ENCODE assay signal across 36 cellular contexts in genomic region chr15:25470230-25470629, GRCh38.
"Had no signal": no experiment of that assay in that cellular context is flagged by ENCODE, and none has a peak within 500 bp of the region (broad histone marks: within the 10 kb centered on the region; RNA-seq: fewer than 3 reads in every experiment).

No MANE protein-coding gene starts in this region.

- H3K9me3 ChIP-seq: adrenal gland, body of pancreas, breast epithelium had no signal

- H3K4me1 ChIP-seq: adrenal gland, body of pancreas had no signal

- H3K36me3 Mint-ChIP-seq: activated CD4-positive, alpha-beta memory T cell treated with anti-CD3 and anti-CD28 coated beads for 36 hours; activated naive CD8-positive, alpha-beta T cell treated with anti-CD3 and anti-CD28 coated beads for 36 hours had no signal

- H3K4me3 Mint-ChIP-seq: activated B cell treated with CpG ODN at 0.5 μM for 24 hours; activated CD4-positive, alpha-beta memory T cell treated with anti-CD3 and anti-CD28 coated beads for 36 hours; activated CD4-positive, alpha-beta T cell treated with anti-CD3 and anti-CD28 coated beads, Interleukin-2, amount 10 ng/mL, durations not matched to agents 24 days and 14 days; activated CD8-positive, alpha-beta T cell treated with anti-CD3 and anti-CD28 coated beads for 36 hours; activated naive CD4-positive, alpha-beta T cell treated with anti-CD3 and anti-CD28 coated beads for 36 hours; activated naive CD8-positive, alpha-beta T cell treated with anti-CD3 and anti-CD28 coated beads for 36 hours; activated T-cell treated with anti-CD3 and anti-CD28 coated beads, Interleukin-2, amount 50 U/mL, for 4 hours; activated T-cell treated with anti-CD3 and anti-CD28 coated beads, Interleukin-2, amount 50 U/mL, for 72 hours; activated T-helper 1 cell treated with anti-CD3 and anti-CD28 coated beads, Interleukin-12 subunit alpha, Interleukin-12 subunit beta, Interleukin-2, Interleukin-4 antibody, amounts not matched to agents 30 ng/mL and 10 ng/mL and 1 ng/mL, durations not matched to agents 14 hours and 24 hours and 36 hours; activated T-helper 17 cell treated with anti-CD3 and anti-CD28 coated beads, Interleukin-2, amount 50 U/mL, for 72 hours; T-helper 1 cell treated with Interleukin-12 subunit alpha and Interleukin-12 subunit beta and Interleukin-4 antibody, amounts not matched to agents 30 μg/mL and 1 μg/mL, for 36 hours; T-helper 2 cell treated with Interferon-gamma antibody and Interleukin-4, amounts not matched to agents 5 μg/mL and 100 μg/mL, for 36 hours had no signal

- ATAC-seq: activated CD8-positive, alpha-beta T cell treated with anti-CD3 and anti-CD28 coated beads for 36 hours; activated naive CD4-positive, alpha-beta T cell treated with anti-CD3 and anti-CD28 coated beads, Interleukin-2, amount 50 U/mL, for 72 hours; activated T-cell treated with anti-CD3 and anti-CD28 coated beads, Interleukin-2, amount 50 U/mL, for 4 hours; activated T-cell treated with anti-CD3 and anti-CD28 coated beads, Interleukin-2, amount 50 U/mL, for 72 hours; activated T-helper 17 cell treated with anti-CD3 and anti-CD28 coated beads, Interleukin-2, amount 50 U/mL, for 72 hours; body of pancreas had no signal

- H3K27me3 Mint-ChIP-seq: activated B cell treated with CpG ODN at 0.5 μM for 24 hours; activated CD4-positive, alpha-beta T cell treated with anti-CD3 and anti-CD28 coated beads, Interleukin-2, amount 10 ng/mL, durations not matched to agents 24 days and 14 days; activated naive CD8-positive, alpha-beta T cell treated with anti-CD3 and anti-CD28 coated beads for 36 hours had no signal

- H3K4me3 ChIP-seq: adrenal gland, body of pancreas, breast epithelium had no signal

- H3K36me3 ChIP-seq: adrenal gland, brain microvascular endothelial cell, breast epithelium had no signal

- DNase-seq: activated B cell treated with CpG ODN at 0.5 μM for 24 hours; activated CD4-positive, alpha-beta memory T cell treated with anti-CD3 and anti-CD28 coated beads for 36 hours; activated CD4-positive, alpha-beta T cell treated with anti-CD3 and anti-CD28 coated beads for 4 hours; activated CD4-positive, alpha-beta T cell treated with anti-CD3 and anti-CD28 coated beads, Interleukin-2, amount 10 ng/mL, durations not matched to agents 24 days and 14 days; activated CD4-positive, alpha-beta T cell treated with anti-CD3 and anti-CD28 coated beads, Interleukin-2, amount 50 U/mL, for 1 hour; activated CD4-positive, alpha-beta T cell treated with anti-CD3 and anti-CD28 coated beads, Interleukin-2, amount 50 U/mL, for 4 hours; activated CD4-positive, CD25-positive, alpha-beta regulatory T cell treated with anti-CD3 and anti-CD28 coated beads, Interleukin-2, amount 50 U/mL, for 72 hours; activated CD8-positive, alpha-beta memory T cell treated with anti-CD3 and anti-CD28 coated beads, Interleukin-2, amount 50 U/mL, for 4 hours; activated CD8-positive, alpha-beta T cell treated with anti-CD3 and anti-CD28 coated beads for 36 hours; activated effector memory CD4-positive, alpha-beta T cell treated with anti-CD3 and anti-CD28 coated beads, Interleukin-2, amount 50 U/mL, for 16 hours; activated gamma-delta T cell treated with Interleukin-2 at 50 U/mL for 16 hours; activated naive CD4-positive, alpha-beta T cell; activated naive CD4-positive, alpha-beta T cell treated with anti-CD3 and anti-CD28 coated beads for 36 hours; activated naive CD4-positive, alpha-beta T cell treated with anti-CD3 and anti-CD28 coated beads, Interleukin-2, amount 50 U/mL, for 16 hours; activated naive CD8-positive, alpha-beta T cell treated with anti-CD3 and anti-CD28 coated beads for 36 hours; activated T-cell treated with anti-CD3 and anti-CD28 coated beads for 4 hours; activated T-cell treated with anti-CD3 and anti-CD28 coated beads, Interleukin-2, amount 50 U/mL, for 1 hour; activated T-cell treated with anti-CD3 and anti-CD28 coated beads, Interleukin-2, amount 50 U/mL, for 4 hours; activated T-cell treated with anti-CD3 and anti-CD28 coated beads, Interleukin-2, amount 50 U/mL, for 72 hours; adrenal gland; amniotic stem cell; aorta; body of pancreas; brain microvascular endothelial cell; central memory CD4-positive, alpha-beta T cell; SW 1271; T-helper 1 cell; T-helper 2 cell; T-helper 9 cell had no signal

- H3K27ac ChIP-seq: adrenal gland, body of pancreas, brain microvascular endothelial cell, breast epithelium, VCaP had no signal

- H3K27ac Mint-ChIP-seq: activated B cell treated with CpG ODN at 0.5 μM for 24 hours; activated CD4-positive, alpha-beta memory T cell treated with anti-CD3 and anti-CD28 coated beads for 36 hours; activated CD4-positive, alpha-beta T cell treated with anti-CD3 and anti-CD28 coated beads, Interleukin-2, amount 10 ng/mL, durations not matched to agents 24 days and 14 days; activated CD8-positive, alpha-beta T cell treated with anti-CD3 and anti-CD28 coated beads for 36 hours; activated naive CD4-positive, alpha-beta T cell treated with anti-CD3 and anti-CD28 coated beads for 36 hours; activated naive CD4-positive, alpha-beta T cell treated with anti-CD3 and anti-CD28 coated beads, Interleukin-2, amount 50 U/mL, for 72 hours; activated naive CD8-positive, alpha-beta T cell treated with anti-CD3 and anti-CD28 coated beads for 36 hours; activated T-cell treated with anti-CD3 and anti-CD28 coated beads, Interleukin-2, amount 50 U/mL, for 72 hours; activated T-helper 1 cell treated with anti-CD3 and anti-CD28 coated beads, Interleukin-12 subunit alpha, Interleukin-12 subunit beta, Interleukin-2, Interleukin-4 antibody, amounts not matched to agents 30 ng/mL and 10 ng/mL and 1 ng/mL, durations not matched to agents 14 hours and 24 hours and 36 hours; activated T-helper 17 cell treated with anti-CD3 and anti-CD28 coated beads, Interleukin-2, amount 50 U/mL, for 72 hours; T-helper 1 cell treated with Interleukin-12 subunit alpha and Interleukin-12 subunit beta and Interleukin-4 antibody, amounts not matched to agents 30 μg/mL and 1 μg/mL, for 36 hours; T-helper 2 cell treated with Interferon-gamma antibody and Interleukin-4, amounts not matched to agents 5 μg/mL and 100 μg/mL, for 36 hours had no signal

- H3K27me3 ChIP-seq: adrenal gland, body of pancreas, brain microvascular endothelial cell, breast epithelium had no signal

- H3K4me1 Mint-ChIP-seq: activated B cell treated with CpG ODN at 0.5 μM for 24 hours; activated CD4-positive, alpha-beta T cell treated with anti-CD3 and anti-CD28 coated beads, Interleukin-2, amount 10 ng/mL, durations not matched to agents 24 days and 14 days; activated naive CD8-positive, alpha-beta T cell treated with anti-CD3 and anti-CD28 coated beads for 36 hours; activated T-helper 17 cell treated with anti-CD3 and anti-CD28 coated beads, Interleukin-2, amount 50 U/mL, for 72 hours had no signal
